24 cellular contexts compared by ENCODE assay signal in genomic region chr2:207815254-207815653, GRCh38.
"Had no signal": no experiment of that assay in that cellular context is flagged by ENCODE, and none has a peak within 500 bp of the region (broad histone marks: within the 10 kb centered on the region; RNA-seq: fewer than 3 reads in every experiment).

No MANE protein-coding gene starts in this region.

- H3K27me3 ChIP-seq: colonic mucosa, foreskin keratinocyte, neural progenitor cell, pancreas, spleen, stomach, transverse colon had no signal

- H3K9me3 ChIP-seq: colonic mucosa, left ventricle myocardium inferior, pancreas, prostate gland, spleen, stomach, thoracic aorta, transverse colon had no signal

- H3K9me3 Mint-ChIP-seq: immature natural killer cell; natural killer cell treated with Interleukin-12 subunit alpha and Interleukin-12 subunit beta and Interleukin-15 and Interleukin-18, amount 100 ng/mL, for 72 hours; neural progenitor cell had no signal

- H3K4me3 Mint-ChIP-seq: immature natural killer cell; natural killer cell treated with Interleukin-12 subunit alpha and Interleukin-12 subunit beta and Interleukin-15 and Interleukin-18, amount 100 ng/mL, for 72 hours; neural progenitor cell had no signal

- H3K4me3 ChIP-seq: colonic mucosa, left ventricle myocardium inferior, lung, neural progenitor cell, pancreas, prostate gland, spleen, stomach, thoracic aorta, transverse colon had no signal

- H3K4me1 ChIP-seq: prostate gland had no signal

- DNase-seq: colonic mucosa; dermis blood vessel endothelial cell; erythroblast; foreskin keratinocyte; immature natural killer cell; left ventricle myocardium inferior; mesenchymal stem cell; midbrain; occipital lobe; pancreas; spleen; stimulated activated CD4-positive, alpha-beta T cell treated with anti-CD3 and anti-CD28 coated beads, Interleukin-15, amount 100 ng/mL, for 24 hours; stimulated activated CD4-positive, alpha-beta T cell treated with anti-CD3 and anti-CD28 coated beads, Interleukin-1b, Interleukin-23, amount 100 ng/mL, for 48 hours; stimulated activated CD4-positive, alpha-beta T cell treated with anti-CD3 and anti-CD28 coated beads, Interleukin-4, amount 100 ng/mL, for 24 hours; stimulated activated naive CD4-positive, alpha-beta T cell; stomach; substantia nigra; transverse colon had no signal

- H3K4me1 Mint-ChIP-seq: immature natural killer cell had no signal

- H3K27me3 Mint-ChIP-seq: natural killer cell treated with Interleukin-12 subunit alpha and Interleukin-12 subunit beta and Interleukin-15 and Interleukin-18, amount 100 ng/mL, for 72 hours had no signal

- H3K9ac ChIP-seq: neural progenitor cell had no signal

- ATAC-seq: foreskin keratinocyte; natural killer cell treated with Interleukin-12 subunit alpha and Interleukin-12 subunit beta and Interleukin-15 and Interleukin-18, amount 100 ng/mL, for 72 hours; pancreas; sciatic nerve had no signal

- H3K36me3 ChIP-seq: colonic mucosa, left ventricle myocardium inferior, neural progenitor cell, pancreas, prostate gland, spleen, stomach, thoracic aorta, transverse colon had no signal

- H3K27ac ChIP-seq: colonic mucosa, foreskin keratinocyte, left ventricle myocardium inferior, pancreas, prostate gland, spleen, stomach, thoracic aorta, transverse colon had no signal

- H3K36me3 Mint-ChIP-seq: natural killer cell treated with Interleukin-12 subunit alpha and Interleukin-12 subunit beta and Interleukin-15 and Interleukin-18, amount 100 ng/mL, for 72 hours; neural progenitor cell had no signal

- H3K27ac Mint-ChIP-seq: immature natural killer cell; natural killer cell treated with Interleukin-12 subunit alpha and Interleukin-12 subunit beta and Interleukin-15 and Interleukin-18, amount 100 ng/mL, for 72 hours; neural progenitor cell had no signal
